Comparison of ENCODE assay signal across 14 cellular contexts in the genomic region with DNA sequence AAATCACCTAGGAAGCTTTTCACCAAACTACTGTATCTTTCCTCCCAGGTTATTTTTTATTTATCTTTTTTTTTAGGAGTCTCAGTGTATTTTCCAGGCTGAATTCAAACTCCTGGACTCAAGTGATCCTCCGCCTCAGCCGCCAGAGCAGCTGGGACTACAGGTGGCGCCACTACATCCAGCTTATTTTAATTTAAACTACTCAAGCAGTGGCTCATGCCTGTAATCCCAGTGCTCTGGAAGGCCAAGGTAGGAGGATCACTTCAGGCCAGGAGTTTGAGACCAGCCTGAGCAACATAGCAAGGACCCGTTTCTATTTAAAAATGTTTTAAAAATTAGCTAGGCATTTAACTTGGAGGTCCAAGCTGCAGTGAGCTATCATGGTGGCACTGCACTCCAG. TPM values are rescaled to one million over a fixed set of nuclear protein-coding genes. Genes with fewer than 3 reads are reported as not detected.
DNase-seq lines count a peak whose midpoint lies in the region; ATAC-seq and TF ChIP-seq lines count a peak whose summit lies in the region.
"Had no signal": no experiment of that assay in that cellular context is flagged by ENCODE, and none has a peak within 500 bp of the region (broad histone marks: within the 10 kb centered on the region; RNA-seq: fewer than 3 reads in every experiment).

No MANE protein-coding gene starts in this region.

- DNase-seq in DMS53 (lab: John Stamatoyannopoulos, UW) (peak; percentile 19), DMS53 treated with DMSO at 0.1 percent for 48 hours (lab: John Stamatoyannopoulos, UW; ENCODE audit: unreplicated experiment) (no peak), HT-29 (ENCODE audit: low spot score) (peak; percentile 11), lung microvascular endothelial cell (ENCODE audit: low read depth in 2 of 2) (peak; percentile 8), dorsolateral prefrontal cortex (no peak), iPS-NIHi7 (ENCODE audit: extremely low spot score) (no peak), substantia nigra (lab: John Stamatoyannopoulos, UW) (no peak)
- DNase-seq in activated naive CD8-positive, alpha-beta T cell treated with anti-CD3 and anti-CD28 coated beads, Interleukin-2, amount 50 U/mL, for 24 hours = no peak
- DNase-seq: gastrocnemius medialis, immature natural killer cell, MG63, pancreas, small intestine had no signal

- intact Hi-C loops in dorsolateral prefrontal cortex (cut with DNase I) = no loop called here

- H3K27me3 ChIP-seq in dorsolateral prefrontal cortex = peaks cover 0 to 28% (median 4%) of the 10 kb centered on the region in 45 donors
- H3K27me3 ChIP-seq: gastrocnemius medialis, MG63, pancreas had no signal

- no peak overlapping the region for H3K4me3 Mint-ChIP-seq in activated naive CD8-positive, alpha-beta T cell treated with anti-CD3 and anti-CD28 coated beads, Interleukin-2, amount 50 U/mL, for 24 hours
- H3K4me3 Mint-ChIP-seq: immature natural killer cell; stimulated activated naive CD8-positive, alpha-beta T cell treated with anti-CD3 and anti-CD28 coated beads, Interleukin-15, Interleukin-2, amounts not matched to agents 100 ng/mL and 50 ng/mL, for 24 hours had no signal

- no peak overlapping the region for H3K4me3 ChIP-seq in dorsolateral prefrontal cortex
- H3K4me3 ChIP-seq: gastrocnemius medialis, MG63, pancreas had no signal

- H3K4me1 Mint-ChIP-seq in activated naive CD8-positive, alpha-beta T cell treated with anti-CD3 and anti-CD28 coated beads, Interleukin-2, amount 50 U/mL, for 24 hours = peaks cover 91% of the 10 kb centered on the region

- no peaks in the 10 kb centered on the region for H3K27me3 Mint-ChIP-seq in activated naive CD8-positive, alpha-beta T cell treated with anti-CD3 and anti-CD28 coated beads, Interleukin-2, amount 50 U/mL, for 24 hours
- H3K27me3 Mint-ChIP-seq: stimulated activated naive CD8-positive, alpha-beta T cell treated with anti-CD3 and anti-CD28 coated beads, Interleukin-15, Interleukin-2, amounts not matched to agents 100 ng/mL and 50 ng/mL, for 24 hours had no signal

- peaks cover 19% of the 10 kb centered on the region for H3K36me3 Mint-ChIP-seq in activated naive CD8-positive, alpha-beta T cell treated with anti-CD3 and anti-CD28 coated beads, Interleukin-2, amount 50 U/mL, for 24 hours (ENCODE audit: low read depth)

- peak overlapping the region; percentile 65 for H3K27ac Mint-ChIP-seq in activated naive CD8-positive, alpha-beta T cell treated with anti-CD3 and anti-CD28 coated beads, Interleukin-2, amount 50 U/mL, for 24 hours
- H3K27ac Mint-ChIP-seq: immature natural killer cell had no signal

- no peak for TF ChIP-seq CTCF in dorsolateral prefrontal cortex (IDR thresholded peaks at IDR 0.05 in 54 of 56, conservative IDR thresholded peaks at IDR 0.05 in 2 of 56; ENCODE audit: low read depth in 1 of 56, partially characterized antibody in 56 of 56)

- no peaks in the 10 kb centered on the region for H3K9me3 Mint-ChIP-seq in activated naive CD8-positive, alpha-beta T cell treated with anti-CD3 and anti-CD28 coated beads, Interleukin-2, amount 50 U/mL, for 24 hours
- H3K9me3 Mint-ChIP-seq: immature natural killer cell; stimulated activated naive CD8-positive, alpha-beta T cell treated with anti-CD3 and anti-CD28 coated beads, Interleukin-15, Interleukin-2, amounts not matched to agents 100 ng/mL and 50 ng/mL, for 24 hours had no signal

- no peak for ATAC-seq in activated naive CD8-positive, alpha-beta T cell treated with anti-CD3 and anti-CD28 coated beads, Interleukin-2, amount 50 U/mL, for 24 hours
- ATAC-seq: gastrocnemius medialis, pancreas had no signal

- no peak overlapping the region for H3K27ac ChIP-seq in dorsolateral prefrontal cortex
- H3K27ac ChIP-seq in substantia nigra (ENCODE audit: low read depth, low read length, poor library complexity, severe bottlenecking) = no peak overlapping the region
- H3K27ac ChIP-seq: gastrocnemius medialis, pancreas had no signal

RNA-seq across cellular contexts. Expression of gene LEF1, which starts 37.8 kb away (rescaled TPM):
- 0.10 and 0.21 TPM in 2 replicates for total RNA-seq in HT-29 (2014; rRNA removed; shearing (Covaris generic))
- total RNA-seq in lung microvascular endothelial cell = 0.20 TPM in 1 of 2 replicates, not detected in the other
- total RNA-seq in dorsolateral prefrontal cortex = 10 to 100 TPM in 64 of 120 experiments, 1 to 10 TPM in 56; 3.3 to 28.2 (median 10.4) TPM

Comparison
In these comparisons a context has a peak if more than half of its experiments do, and no peak if none do; other contexts are left out.
1. DNase-seq: peak in DMS53 (single experiment), HT-29 (single experiment) and lung microvascular endothelial cell (2 of 2); none in DMS53 treated with DMSO at 0.1 percent for 48 hours (single experiment), activated naive CD8-positive, alpha-beta T cell treated with anti-CD3 and anti-CD28 coated beads, Interleukin-2, amount 50 U/mL, for 24 hours (single experiment), dorsolateral prefrontal cortex (0 of 10), iPS-NIHi7 (single experiment) and substantia nigra (0 of 49).